1 cellular context compared by ENCODE assay signal in the genomic region with DNA sequence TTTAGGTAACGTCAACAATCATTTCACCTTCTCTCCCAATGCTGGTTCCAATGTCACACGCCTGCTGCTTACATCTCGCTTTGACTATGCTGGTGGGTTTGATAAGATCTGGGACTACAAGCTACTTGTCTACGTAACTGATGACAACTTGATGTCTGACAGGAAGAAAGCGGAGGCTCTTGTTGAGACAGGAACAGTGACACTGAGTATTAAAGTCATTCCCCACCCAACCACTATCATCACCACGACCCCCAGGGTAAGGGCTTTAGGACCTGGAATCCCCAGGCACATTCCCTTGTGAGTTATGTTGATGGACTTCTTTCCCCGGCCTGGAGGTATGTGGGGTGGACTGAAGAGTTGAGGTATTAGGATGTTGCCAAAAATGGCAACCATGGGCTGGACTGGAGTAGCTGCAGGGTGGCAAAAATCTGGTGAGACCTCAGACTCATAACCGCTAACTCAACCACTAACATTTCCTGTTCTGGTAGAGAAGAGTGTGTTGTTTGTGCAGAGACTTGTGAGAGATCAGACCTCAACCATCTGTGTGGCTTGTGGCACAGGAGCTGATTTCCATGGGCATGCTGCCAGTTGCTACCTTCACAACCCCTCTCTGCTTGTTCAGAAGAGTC.
TF ChIP-seq lines count a peak whose summit lies in the region.

No MANE protein-coding gene starts in this region.

TF ChIP-seq in SK-N-SH treated with all-trans-retinoic acid at 6 μM for 48 hours, 23 proteins besides CTCF, POLR2A, EP300 and RAD21 (continued from another document):
- TF ChIP-seq, protein P1, sequence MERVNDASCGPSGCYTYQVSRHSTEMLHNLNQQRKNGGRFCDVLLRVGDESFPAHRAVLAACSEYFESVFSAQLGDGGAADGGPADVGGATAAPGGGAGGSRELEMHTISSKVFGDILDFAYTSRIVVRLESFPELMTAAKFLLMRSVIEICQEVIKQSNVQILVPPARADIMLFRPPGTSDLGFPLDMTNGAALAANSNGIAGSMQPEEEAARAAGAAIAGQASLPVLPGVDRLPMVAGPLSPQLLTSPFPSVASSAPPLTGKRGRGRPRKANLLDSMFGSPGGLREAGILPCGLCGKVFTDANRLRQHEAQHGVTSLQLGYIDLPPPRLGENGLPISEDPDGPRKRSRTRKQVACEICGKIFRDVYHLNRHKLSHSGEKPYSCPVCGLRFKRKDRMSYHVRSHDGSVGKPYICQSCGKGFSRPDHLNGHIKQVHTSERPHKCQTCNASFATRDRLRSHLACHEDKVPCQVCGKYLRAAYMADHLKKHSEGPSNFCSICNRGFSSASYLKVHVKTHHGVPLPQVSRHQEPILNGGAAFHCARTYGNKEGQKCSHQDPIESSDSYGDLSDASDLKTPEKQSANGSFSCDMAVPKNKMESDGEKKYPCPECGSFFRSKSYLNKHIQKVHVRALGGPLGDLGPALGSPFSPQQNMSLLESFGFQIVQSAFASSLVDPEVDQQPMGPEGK (CRISPR knock-in tag; IDR thresholded peaks at IDR 0.05; ENCODE audit: borderline replicate concordance): no peak
- no peak for TF ChIP-seq SNAI2 (CRISPR knock-in tag; IDR thresholded peaks at IDR 0.05)
TF ChIP-seq in SK-N-SH treated with all-trans-retinoic acid at 6 μM for 48 hours: peak in this region for 0.
